Comparison of ENCODE assay signal across 18 cellular contexts in genomic region chr18:76354348-76354747, GRCh38.
DNase-seq lines count a peak whose midpoint lies in the region; FAIRE-seq and TF ChIP-seq lines count a peak whose summit lies in the region.
"Had no signal": no experiment of that assay in that cellular context is flagged by ENCODE, and none has a peak within 500 bp of the region (broad histone marks: within the 10 kb centered on the region; RNA-seq: fewer than 3 reads in every experiment).

No MANE protein-coding gene starts in this region.

- H3K4me3 Mint-ChIP-seq in HFFc6 (no peak overlapping the region; the same call in 1 of the 2 replicates), brain (peak overlapping the region in 1 of 5 experiments; percentile 47), glutamatergic neuron (ENCODE audit: unreplicated experiment) (no peak overlapping the region)
- H3K4me3 Mint-ChIP-seq: CD4-positive, CD25-positive, alpha-beta regulatory T cell; dendritic cell treated with granulocyte-macrophage colony-stimulating factor and Interleukin-4, amounts not matched to agents 40 ng/mL and 50 ng/mL, for 4 days; T-helper 17 cell; type B pancreatic cell had no signal

- DNase-seq in HFFc6: peak; percentile 46
- DNase-seq in glutamatergic neuron: no peak
- DNase-seq in stromal cell of bone marrow (ENCODE audit: low read depth): peak; percentile 28
- DNase-seq in GM13976 (ENCODE audit: low spot score): no peak
- no peak for DNase-seq in activated effector memory CD4-positive, alpha-beta T cell treated with Interleukin-2 at 50 U/mL for 16 hours
- no peak for DNase-seq in GM12891 (ENCODE audit: insufficient read length, low spot score)
- DNase-seq: activated CD4-positive, CD25-positive, alpha-beta regulatory T cell treated with anti-CD3 and anti-CD28 coated beads, Interleukin-2, amount 50 U/mL, for 72 hours; activated T-cell treated with anti-CD3 and anti-CD28 coated beads, Interleukin-2, amount 50 U/mL, for 1 hour; CD4-positive, CD25-positive, alpha-beta regulatory T cell; mucosa of descending colon; NCI-H2029 treated with DMSO at 0.1 percent for 48 hours; stimulated activated CD4-positive, alpha-beta T cell treated with anti-CD3 and anti-CD28 coated beads, Interleukin-1b, Interleukin-23, amount 100 ng/mL, for 48 hours; T-helper 17 cell had no signal

- H3K27me3 Mint-ChIP-seq in HFFc6 (ENCODE audit: insufficient read depth) (peaks cover 10% of the 10 kb centered on the region), brain (peaks cover 6% of the 10 kb centered on the region), glutamatergic neuron (ENCODE audit: unreplicated experiment) (peaks cover 9% of the 10 kb centered on the region)
- H3K27me3 Mint-ChIP-seq: CD4-positive, CD25-positive, alpha-beta regulatory T cell; dendritic cell treated with granulocyte-macrophage colony-stimulating factor and Interleukin-4, amounts not matched to agents 40 ng/mL and 50 ng/mL, for 4 days had no signal

- H3K36me3 Mint-ChIP-seq in HFFc6 (ENCODE audit: low read depth) (peaks cover 43% of the 10 kb centered on the region), brain (peaks cover 64% of the 10 kb centered on the region), glutamatergic neuron (ENCODE audit: unreplicated experiment) (peaks cover 18% of the 10 kb centered on the region)
- H3K36me3 Mint-ChIP-seq: CD4-positive, CD25-positive, alpha-beta regulatory T cell had no signal

- no peak for TF ChIP-seq POLR2A in GM12891 (IDR thresholded peaks at IDR 0.05; ENCODE audit: low read depth, low read length)

- H3K4me1 Mint-ChIP-seq in HFFc6 (ENCODE audit: low read depth) (peaks cover 45% of the 10 kb centered on the region), brain (peaks cover 2% of the 10 kb centered on the region), glutamatergic neuron (ENCODE audit: low read depth, unreplicated experiment) (peaks cover 2% of the 10 kb centered on the region)

- H3K27ac Mint-ChIP-seq in HFFc6 (no peak overlapping the region), brain (peak overlapping the region in 3 of 5 experiments; percentile 33 to 82 (median 65)), glutamatergic neuron (ENCODE audit: unreplicated experiment) (peak overlapping the region; percentile 44)
- H3K27ac Mint-ChIP-seq: CD4-positive, CD25-positive, alpha-beta regulatory T cell; dendritic cell treated with granulocyte-macrophage colony-stimulating factor and Interleukin-4, amounts not matched to agents 40 ng/mL and 50 ng/mL, for 4 days; type B pancreatic cell had no signal

- no peak for TF ChIP-seq CTCF in HFFc6 (IDR thresholded peaks at IDR 0.05)
- TF ChIP-seq CTCF in brain (conservative IDR thresholded peaks at IDR 0.05): no peak
- no peak for TF ChIP-seq CTCF in glutamatergic neuron (IDR thresholded peaks at IDR 0.05; ENCODE audit: partially characterized antibody, unreplicated experiment)
- TF ChIP-seq CTCF in GM13976 (IDR thresholded peaks at IDR 0.05; ENCODE audit: borderline replicate concordance, control extremely low read depth, extremely low read depth, insufficient read depth, missing control alignments): no peak

- in situ Hi-C loops in GM13976 (cut with MboI; ENCODE audit: low sequenced_read_pairs, unreplicated experiment): loop anchor here (25.0 kb wide), 1 partner anchor 1717 kb away; no protein-coding TSS in a partner anchor

- H3K9me3 Mint-ChIP-seq in HFFc6 (peaks cover 13% of the 10 kb centered on the region), brain (peaks cover 2 to 17% (median 10%) of the 10 kb centered on the region in 5 experiments), glutamatergic neuron (ENCODE audit: unreplicated experiment) (peaks cover 30% of the 10 kb centered on the region)
- H3K9me3 Mint-ChIP-seq: CD4-positive, CD25-positive, alpha-beta regulatory T cell had no signal

- no peak for FAIRE-seq in GM12891 (lab: Jason Lieb, UNC)
- FAIRE-seq: frontal cortex, GM18507 had no signal

TF ChIP-seq in GM12891, 5 proteins besides CTCF, POLR2A, EP300 and RAD21:
- TF ChIP-seq POLR2AphosphoS5 (IDR thresholded peaks at IDR 0.05; ENCODE audit: low read depth, low read length): no peak

Comparison
In these comparisons a context has a peak if more than half of its experiments do, and no peak if none do; other contexts are left out.
1. DNase-seq: peak in HFFc6 (single experiment) and stromal cell of bone marrow (single experiment); none in glutamatergic neuron (single experiment), GM13976 (single experiment), activated effector memory CD4-positive, alpha-beta T cell treated with Interleukin-2 at 50 U/mL for 16 hours (single experiment) and GM12891 (single experiment).